12 cellular contexts compared by ENCODE assay signal in the genomic region with DNA sequence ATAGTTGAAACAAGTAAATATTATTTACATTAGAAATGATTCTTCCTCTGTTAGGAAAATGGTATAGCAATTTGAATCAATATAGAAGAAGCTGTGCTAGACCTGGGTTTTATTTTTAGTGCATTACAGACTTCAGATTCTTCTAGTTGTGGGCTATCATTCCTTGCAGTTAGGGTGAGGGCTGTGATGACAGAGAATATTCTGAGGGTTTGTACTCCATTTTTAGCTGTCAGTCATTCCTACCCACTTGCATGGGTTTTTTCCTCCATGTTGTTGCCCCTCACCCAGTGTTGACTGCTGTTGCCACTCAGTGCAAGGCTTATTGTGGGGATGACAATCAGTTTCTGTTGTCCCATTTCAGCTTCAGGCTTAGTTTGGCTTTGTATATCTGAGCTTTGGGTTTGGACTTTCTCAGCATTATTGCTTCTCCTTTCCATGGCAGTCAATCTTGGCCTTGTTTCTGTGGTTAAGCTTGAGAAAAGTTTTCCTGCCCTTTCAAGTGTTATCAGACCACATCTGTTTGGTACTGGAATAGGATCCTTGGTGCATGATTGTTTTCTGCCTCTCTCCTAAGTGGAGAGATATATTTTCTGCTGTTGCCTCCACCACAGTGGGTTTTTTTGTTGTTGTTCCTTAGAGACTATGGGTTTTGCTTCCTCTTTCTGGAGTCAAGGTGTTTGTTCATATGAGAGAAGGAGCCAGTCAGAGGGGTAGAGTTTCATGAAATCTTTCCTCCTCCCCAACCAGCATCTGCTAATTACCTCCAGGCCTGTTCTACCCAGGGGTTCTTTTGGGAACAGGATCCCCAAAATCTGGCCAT.
A peak's percentile ranks its signal among the peaks of the same experiment; 100 is the strongest.
DNase-seq lines count a peak whose midpoint lies in the region; ATAC-seq, FAIRE-seq and TF ChIP-seq lines count a peak whose summit lies in the region.
"Had no signal": no experiment of that assay in that cellular context is flagged by ENCODE, and none has a peak within 500 bp of the region (broad histone marks: within the 10 kb centered on the region; RNA-seq: fewer than 3 reads in every experiment).

No MANE protein-coding gene starts in this region.

- H3K36me3 Mint-ChIP-seq in osteocyte (ENCODE audit: unreplicated experiment): no peaks in the 10 kb centered on the region
- H3K36me3 Mint-ChIP-seq in natural killer cell treated with Interleukin-12 subunit alpha and Interleukin-12 subunit beta and Interleukin-15 and Interleukin-18, amount 100 ng/mL, for 72 hours: no peaks in the 10 kb centered on the region
- H3K36me3 Mint-ChIP-seq: mesothelial cell of epicardium had no signal

- peaks cover 2% of the 10 kb centered on the region for H3K27me3 Mint-ChIP-seq in osteocyte (ENCODE audit: unreplicated experiment)
- H3K27me3 Mint-ChIP-seq in natural killer cell treated with Interleukin-12 subunit alpha and Interleukin-12 subunit beta and Interleukin-15 and Interleukin-18, amount 100 ng/mL, for 72 hours: no peaks in the 10 kb centered on the region
- H3K27me3 Mint-ChIP-seq: CD4-positive, alpha-beta T cell; effector memory CD8-positive, alpha-beta T cell had no signal

- TF ChIP-seq POLR2A in GM12878 (IDR thresholded peaks at IDR 0.05; ENCODE audit: low read depth, low read length) (no peak), gastrocnemius medialis (IDR thresholded peaks at IDR 0.05) (no peak)

- no peak overlapping the region for H2AFZ ChIP-seq in GM12878 (ENCODE audit: control insufficient read depth, low read depth, low read length)

- ATAC-seq in GM18907 (IDR thresholded peaks at IDR 0.05; ENCODE audit: unreplicated experiment) (peak; percentile 93), GM21825 (IDR thresholded peaks at IDR 0.05; ENCODE audit: unreplicated experiment) (peak; percentile 91), HG03342 (IDR thresholded peaks at IDR 0.05; ENCODE audit: unreplicated experiment) (peak; percentile 92), GM12878 (peak; percentile 93), gastrocnemius medialis (no peak)
- ATAC-seq in natural killer cell treated with Interleukin-12 subunit alpha and Interleukin-12 subunit beta and Interleukin-15 and Interleukin-18, amount 100 ng/mL, for 72 hours: no peak
- ATAC-seq: effector memory CD8-positive, alpha-beta T cell had no signal

- RAD21 ChIA-PET in GM12878 (lab: Charles Lee; ENCODE audit: unreplicated experiment): interaction anchor here (0.8 kb wide), 1 partner anchor 16 kb away, joined by 3 read pairs; no protein-coding TSS in a partner anchor

- TF ChIP-seq CTCF in GM12878 (IDR thresholded peaks at IDR 0.05 in 2 of 3, conservative IDR thresholded peaks at IDR 0.05 in 1 of 3; ENCODE audit: control insufficient read depth in 2 of 3, extremely low read depth in 1 of 3, insufficient read depth in 1 of 3, low read depth in 3 of 3, low read length in 3 of 3) (no peak), osteocyte (IDR thresholded peaks at IDR 0.05) (no peak), gastrocnemius medialis (IDR thresholded peaks at IDR 0.05 in 4 of 5, conservative IDR thresholded peaks at IDR 0.05 in 1 of 5) (no peak)

- no TSS peak for BruUV-seq in GM12878 (replicated peaks; lab: Mats Ljungman, UMichigan)

- H3K9ac ChIP-seq in GM12878 (ENCODE audit: control insufficient read depth, insufficient read depth, low read length): no peak overlapping the region

- H3K27me3 ChIP-seq in GM12878 (replicated peaks in 1 of 2; ENCODE audit: control insufficient read depth in 2 of 2, insufficient read depth in 2 of 2, low read length in 1 of 2): no peaks in the 10 kb centered on the region
- H3K27me3 ChIP-seq in gastrocnemius medialis: no peaks in the 10 kb centered on the region

- no peak for FAIRE-seq in GM12878 (lab: Jason Lieb, UNC)

- POLR2A ChIA-PET in GM12878 (lab: Charles Lee): no interaction called here

- SMC1A ChIA-PET in GM12878 (lab: Charles Lee; ENCODE audit: uncharacterized antibody, unreplicated experiment): interaction anchor here (1.0 to 1.1 kb wide), 2 partner anchors 9 to 93 kb away, joined by 3 to 5 read pairs; no protein-coding TSS in a partner anchor

- intact Hi-C loops in GM12878 (cut with micrococcal nuclease; ENCODE audit: unreplicated experiment): no loop called here
- intact Hi-C loops in gastrocnemius medialis (cut with DNase I; ENCODE audit: low total_unique reads): no loop called here

- peaks cover 6% of the 10 kb centered on the region for H3K4me1 Mint-ChIP-seq in osteocyte (ENCODE audit: unreplicated experiment)
- no peaks in the 10 kb centered on the region for H3K4me1 Mint-ChIP-seq in natural killer cell treated with Interleukin-12 subunit alpha and Interleukin-12 subunit beta and Interleukin-15 and Interleukin-18, amount 100 ng/mL, for 72 hours (ENCODE audit: low read depth in 2 of 2)
- H3K4me1 Mint-ChIP-seq: mesothelial cell of epicardium had no signal

- H3K27ac Mint-ChIP-seq in osteocyte (ENCODE audit: unreplicated experiment): no peak overlapping the region
- H3K27ac Mint-ChIP-seq in natural killer cell treated with Interleukin-12 subunit alpha and Interleukin-12 subunit beta and Interleukin-15 and Interleukin-18, amount 100 ng/mL, for 72 hours: no peak overlapping the region
- H3K27ac Mint-ChIP-seq: CD4-positive, alpha-beta T cell; effector memory CD8-positive, alpha-beta T cell; mesothelial cell of epicardium had no signal

- H3K4me1 ChIP-seq in GM12878 (ENCODE audit: control insufficient read depth, insufficient read depth, low read length) (no peaks in the 10 kb centered on the region), gastrocnemius medialis (no peaks in the 10 kb centered on the region)

- H3K9me3 ChIP-seq in GM12878 (replicated peaks; ENCODE audit: control insufficient read depth, insufficient read depth, low read length): no peaks in the 10 kb centered on the region; the same call in 2 of the 3 replicates
- no peaks in the 10 kb centered on the region for H3K9me3 ChIP-seq in gastrocnemius medialis

- H4K20me1 ChIP-seq in GM12878 (ENCODE audit: control insufficient read depth, insufficient read depth): no peaks in the 10 kb centered on the region

- DNase-seq in GM12878 (ENCODE audit: low read depth, low spot score) (no peak), osteocyte (ENCODE audit: extremely low spot score, unreplicated experiment) (no peak), NCI-H748 (lab: John Stamatoyannopoulos, UW; ENCODE audit: unreplicated experiment) (no peak), gastrocnemius medialis (no peak)
- DNase-seq in natural killer cell treated with Interleukin-12 subunit alpha and Interleukin-12 subunit beta and Interleukin-15 and Interleukin-18, amount 100 ng/mL, for 72 hours (ENCODE audit: low spot score): no peak
- DNase-seq: amygdala; CD4-positive, alpha-beta T cell; effector memory CD8-positive, alpha-beta T cell had no signal

- H3K4me3 Mint-ChIP-seq in osteocyte (ENCODE audit: unreplicated experiment): no peak overlapping the region
- H3K4me3 Mint-ChIP-seq in natural killer cell treated with Interleukin-12 subunit alpha and Interleukin-12 subunit beta and Interleukin-15 and Interleukin-18, amount 100 ng/mL, for 72 hours: no peak overlapping the region
- H3K4me3 Mint-ChIP-seq: CD4-positive, alpha-beta T cell; effector memory CD8-positive, alpha-beta T cell; mesothelial cell of epicardium had no signal

- H3K4me3 ChIP-seq in GM12878 (no peak overlapping the region; the same call in 1 of the 2 replicates), gastrocnemius medialis (no peak overlapping the region)

- no peak for TF ChIP-seq RAD21 in GM12878 (IDR thresholded peaks at IDR 0.05; ENCODE audit: insufficient read depth, low read depth, low read length)

- TF ChIP-seq EP300 in GM12878 (IDR thresholded peaks at IDR 0.05; ENCODE audit: borderline replicate concordance in 1 of 2, control insufficient read depth in 1 of 2, low read depth in 2 of 2, low read length in 2 of 2): no peak

- no peaks in the 10 kb centered on the region for H3K79me2 ChIP-seq in GM12878 (ENCODE audit: control insufficient read depth, insufficient read depth, low read length)

- H3K27ac ChIP-seq in GM12878 (ENCODE audit: control insufficient read depth, insufficient read depth) (no peak overlapping the region), gastrocnemius medialis (no peak overlapping the region)

- no peak overlapping the region for H3K4me2 ChIP-seq in GM12878 (ENCODE audit: control insufficient read depth, insufficient read depth)

- CTCF ChIA-PET in GM12878 (lab: Yijun Ruan, JAX): no interaction called here

- H3K36me3 ChIP-seq in GM12878 (ENCODE audit: control insufficient read depth in 2 of 2, insufficient read depth in 2 of 2, low read length in 1 of 2): no peaks in the 10 kb centered on the region
- H3K36me3 ChIP-seq in gastrocnemius medialis: no peaks in the 10 kb centered on the region

- in situ Hi-C loops in GM12878 (cut with MboI) (no loop called here), gastrocnemius medialis (cut with MboI; ENCODE audit: low sequenced_read_pairs in 4 of 4) (no loop called here)

- H3K9me3 Mint-ChIP-seq in osteocyte (ENCODE audit: unreplicated experiment): peaks cover 24% of the 10 kb centered on the region
- peaks cover 15% of the 10 kb centered on the region for H3K9me3 Mint-ChIP-seq in natural killer cell treated with Interleukin-12 subunit alpha and Interleukin-12 subunit beta and Interleukin-15 and Interleukin-18, amount 100 ng/mL, for 72 hours
- H3K9me3 Mint-ChIP-seq: CD4-positive, alpha-beta T cell had no signal

TF ChIP-seq in GM12878, 131 proteins besides CTCF, POLR2A, EP300 and RAD21 (continues in another document):
- no peak for TF ChIP-seq ATF7 (IDR thresholded peaks at IDR 0.05; ENCODE audit: low read depth)
- TF ChIP-seq ZBED1 (IDR thresholded peaks at IDR 0.05; ENCODE audit: borderline replicate concordance): no peak
- no peak for TF ChIP-seq MYC (IDR thresholded peaks at IDR 0.05; ENCODE audit: insufficient read depth, insufficient read length, insufficient replicate concordance, low read length, severe bottlenecking)
- 0 out of 2 replicates have a peak, but pooled peaks have one; percentile 22 for TF ChIP-seq RUNX3 (IDR thresholded peaks at IDR 0.05; ENCODE audit: low read length)
- TF ChIP-seq IKZF2 (IDR thresholded peaks at IDR 0.05): peak; percentile 76 to 85; a peak in 3 of 4 replicates
- no peak for TF ChIP-seq NBN (IDR thresholded peaks at IDR 0.05)
- TF ChIP-seq MEF2B (IDR thresholded peaks at IDR 0.05; ENCODE audit: partially characterized antibody, poor library complexity, severe bottlenecking): peak; percentile 22
- no peak for TF ChIP-seq ZSCAN29 (IDR thresholded peaks at IDR 0.05)
- peak; percentile 54 for TF ChIP-seq MTA2 (IDR thresholded peaks at IDR 0.05; ENCODE audit: low read depth)
- TF ChIP-seq PKNOX1 (IDR thresholded peaks at IDR 0.05): peak; percentile 27

Comparison
In these comparisons a context has a peak if more than half of its experiments do, and no peak if none do; other contexts are left out.
1. ATAC-seq: peak in GM18907 (single experiment), GM21825 (single experiment), HG03342 (single experiment) and GM12878 (single experiment); none in gastrocnemius medialis (0 of 2) and natural killer cell treated with Interleukin-12 subunit alpha and Interleukin-12 subunit beta and Interleukin-15 and Interleukin-18, amount 100 ng/mL, for 72 hours (0 of 2).